Comparison of ENCODE assay signal across 8 cellular contexts in the genomic region with DNA sequence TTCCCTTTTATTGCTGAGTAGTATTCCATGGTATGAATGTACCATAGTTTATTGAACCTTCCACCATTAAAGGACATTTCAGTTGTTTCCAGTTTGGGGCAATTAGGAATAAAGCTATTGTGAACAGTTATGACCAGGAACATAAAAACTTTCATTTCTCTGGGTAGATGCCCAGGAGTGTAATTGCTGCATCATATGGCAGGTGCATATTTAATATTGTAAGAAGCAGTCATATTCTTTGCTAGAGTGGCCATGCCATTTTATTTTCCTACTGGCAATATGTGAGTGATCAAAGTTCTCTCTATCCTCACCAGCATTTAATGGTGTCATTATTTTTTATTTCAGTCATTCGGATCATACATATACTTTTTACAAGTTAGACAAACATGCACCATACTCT.
"Had no signal": no experiment of that assay in that cellular context is flagged by ENCODE, and none has a peak within 500 bp of the region (broad histone marks: within the 10 kb centered on the region; RNA-seq: fewer than 3 reads in every experiment).

No MANE protein-coding gene starts in this region.

- ATAC-seq: GM23338 had no signal

- H3K4me3 ChIP-seq: GM23338 had no signal

- H3K27ac Mint-ChIP-seq: GM23338, H9 had no signal

- DNase-seq: H9, HCEC 1CT, IMR-90, KBM-7 had no signal

- FAIRE-seq: H1, H54, HTR-8/SVneo had no signal

- H3K9me3 Mint-ChIP-seq: GM23338, H9 had no signal

- H3K4me1 Mint-ChIP-seq: GM23338 had no signal

- H3K4me3 Mint-ChIP-seq: GM23338, H9 had no signal
